In the genomic region with DNA sequence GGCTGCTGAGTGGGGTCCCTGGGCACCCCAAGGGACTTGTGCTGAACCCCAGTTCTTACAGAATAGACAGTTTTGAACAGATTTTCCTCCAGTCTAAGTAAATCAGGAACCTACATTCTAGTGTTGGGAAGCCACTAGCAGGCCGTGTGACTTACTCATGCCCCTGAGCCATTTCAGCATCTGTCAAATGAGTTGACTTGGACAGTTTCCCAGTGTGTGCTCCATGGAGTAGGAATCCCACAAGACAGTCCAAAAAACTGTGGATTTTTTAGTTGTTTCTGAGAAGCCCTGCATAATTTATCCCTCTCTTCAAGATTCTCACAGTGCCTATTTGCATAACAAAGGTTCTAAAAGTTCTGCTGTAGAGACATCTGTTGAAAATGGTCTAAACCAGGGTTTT, we compare ENCODE assay signal across 9 cellular contexts. TPM values are rescaled to one million over a fixed set of nuclear protein-coding genes. Genes with fewer than 3 reads are reported as not detected.
DNase-seq lines count a peak whose midpoint lies in the region; ATAC-seq and TF ChIP-seq lines count a peak whose summit lies in the region.
"Had no signal": no experiment of that assay in that cellular context is flagged by ENCODE, and none has a peak within 500 bp of the region (broad histone marks: within the 10 kb centered on the region; RNA-seq: fewer than 3 reads in every experiment).

No MANE protein-coding gene starts in this region.

- H3K9me1 ChIP-seq in IMR-90 (ENCODE audit: insufficient read depth, low read length) = peaks cover 8% of the 10 kb centered on the region; the same call in 1 of the 2 replicates

- H3K9me3 ChIP-seq in IMR-90 (ENCODE audit: control insufficient read depth, insufficient read depth, low read length) (no peaks in the 10 kb centered on the region), breast epithelium (no peaks in the 10 kb centered on the region), tibial nerve (no peaks in the 10 kb centered on the region)

- in situ Hi-C loops in IMR-90 (cut with MboI; ENCODE audit: low sequenced_read_pairs) = no loop called here

- no peak overlapping the region for H3K27ac ChIP-seq in IMR-90 (ENCODE audit: insufficient read depth, low read length)
- peak overlapping the region; percentile 74 to 76 for H3K27ac ChIP-seq in breast epithelium
- peak overlapping the region; percentile 15 for H3K27ac ChIP-seq in layer of hippocampus (ENCODE audit: low read depth, low read length)
- H3K27ac ChIP-seq in tibial nerve = peak overlapping the region; percentile 37 to 80 (median 68)
- H3K27ac ChIP-seq: WERI-Rb-1 had no signal

- H3K4me1 ChIP-seq in IMR-90 (ENCODE audit: control insufficient read depth, insufficient read depth, low read length) = peaks cover 6% of the 10 kb centered on the region; the same call in 1 of the 2 replicates
- H3K4me1 ChIP-seq in breast epithelium = peaks cover 0 to 16% of the 10 kb centered on the region in 2 donors
- H3K4me1 ChIP-seq in tibial nerve = peaks cover 0 to 31% (median 15%) of the 10 kb centered on the region in 4 donors

- H4K20me1 ChIP-seq in IMR-90 (ENCODE audit: insufficient read depth, low read length) = peaks cover 17% of the 10 kb centered on the region; the same call in 1 of the 2 replicates

- no peak overlapping the region for H2AK9ac ChIP-seq in IMR-90 (replicated peaks; ENCODE audit: low read depth, low read length, poor library complexity)

- no peak overlapping the region for H2BK20ac ChIP-seq in IMR-90 (ENCODE audit: low read depth, low read length)

- H3K23ac ChIP-seq in IMR-90 (ENCODE audit: low read depth, low read length) = no peak overlapping the region

- H3K36me3 ChIP-seq in IMR-90 (ENCODE audit: control insufficient read depth, insufficient read depth, low read length) = peaks cover 5% of the 10 kb centered on the region
- H3K36me3 ChIP-seq in breast epithelium = no peaks in the 10 kb centered on the region
- peaks cover 0 to 9% (median 0%) of the 10 kb centered on the region in 3 donors for H3K36me3 ChIP-seq in tibial nerve
- H3K36me3 ChIP-seq: WERI-Rb-1 had no signal

- no peak overlapping the region for H3K9ac ChIP-seq in IMR-90 (ENCODE audit: low read depth, low read length)

- no peak for TF ChIP-seq EP300 in tibial nerve (IDR thresholded peaks at IDR 0.05)

- no peak overlapping the region for H3K14ac ChIP-seq in IMR-90 (replicated peaks; ENCODE audit: low read depth, low read length)

- H3K4ac ChIP-seq in IMR-90 (ENCODE audit: low read depth, low read length) = no peak overlapping the region

- H3K4me2 ChIP-seq in IMR-90 (ENCODE audit: low read depth, low read length) = no peak overlapping the region

- no peak overlapping the region for H2BK5ac ChIP-seq in IMR-90 (ENCODE audit: low read depth, low read length, poor library complexity, severe bottlenecking)

- no peak for TF ChIP-seq RAD21 in IMR-90 (IDR thresholded peaks at IDR 0.05; ENCODE audit: low read length)

- H3K79me1 ChIP-seq in IMR-90 (ENCODE audit: low read depth in 1 of 2, low read length in 2 of 2) = no peaks in the 10 kb centered on the region

- no peak overlapping the region for H4K8ac ChIP-seq in IMR-90 (ENCODE audit: low read depth in 2 of 2, low read length in 2 of 2)

- no CpG with 5 or more reads among the region's 1 CpG for WGBS in IMR-90 (ENCODE audit: extremely low coverage in 2 of 2, insufficient read length in 1 of 2), 2 experiments
- 23 to 33% methylated on average over 1 of the region's 1 CpG for WGBS in tibial nerve, 2 donors

- H2AK5ac ChIP-seq in IMR-90 (ENCODE audit: low read depth, low read length) = no peak overlapping the region

- H3K18ac ChIP-seq in IMR-90 (ENCODE audit: low read depth, low read length) = no peak overlapping the region

- POLR2A ChIA-PET in IMR-90 (lab: Charles Lee; ENCODE audit: unreplicated experiment) = no interaction called here

- TF ChIP-seq CTCF in IMR-90 (conservative IDR thresholded peaks at IDR 0.05; ENCODE audit: low read depth, low read length) (no peak), breast epithelium (IDR thresholded peaks at IDR 0.05) (no peak), tibial nerve (IDR thresholded peaks at IDR 0.05) (no peak)

- BruUV-seq in IMR-90 (replicated peaks; lab: Mats Ljungman, UMichigan) = no TSS peak

- no peak overlapping the region for H2AFZ ChIP-seq in IMR-90 (replicated peaks; ENCODE audit: low read length, poor library complexity)

- H4K5ac ChIP-seq in IMR-90 (ENCODE audit: low read depth, low read length) = no peak overlapping the region

- intact Hi-C loops in IMR-90 (cut with micrococcal nuclease) (no loop called here), breast epithelium (cut with DNase I; ENCODE audit: low total_unique reads) (no loop called here)

- DNase-seq in IMR-90 (peak; percentile 92), breast epithelium (ENCODE audit: low spot score in 2 of 2) (no peak), tibial nerve (ENCODE audit: low spot score in 2 of 2) (peak in 1 of 2 donors; percentile 48), mucosa of gallbladder (ENCODE audit: low spot score) (no peak)
- DNase-seq: NCI-H1048, WERI-Rb-1 had no signal

- H3K56ac ChIP-seq in IMR-90 (ENCODE audit: extremely low read depth, insufficient read depth, low read length) = no peak overlapping the region

- dilution Hi-C loops in IMR-90 (cut with HindIII; ENCODE audit: low sequenced_read_pairs, unreplicated experiment) = no loop called here

- no peak overlapping the region for H2BK15ac ChIP-seq in IMR-90 (ENCODE audit: low read depth, low read length)

- TF ChIP-seq POLR2A in IMR-90 (IDR thresholded peaks at IDR 0.05; ENCODE audit: low read depth, low read length) (no peak), breast epithelium (IDR thresholded peaks at IDR 0.05) (no peak), tibial nerve (IDR thresholded peaks at IDR 0.05) (no peak)

- CTCF ChIA-PET in IMR-90 (lab: Yijun Ruan, JAX) = no interaction called here

- H3K27me3 ChIP-seq in IMR-90 (ENCODE audit: control insufficient read depth, insufficient read depth, low read length) = peaks cover 8% of the 10 kb centered on the region
- no peaks in the 10 kb centered on the region for H3K27me3 ChIP-seq in breast epithelium
- H3K27me3 ChIP-seq in layer of hippocampus (ENCODE audit: control insufficient read depth, insufficient read depth, low read length) = no peaks in the 10 kb centered on the region
- H3K27me3 ChIP-seq in tibial nerve = no peaks in the 10 kb centered on the region

- ATAC-seq in IMR-90 (ENCODE audit: low read depth) (peak; percentile 85), GM18868 (IDR thresholded peaks at IDR 0.05; ENCODE audit: unreplicated experiment) (no peak), GM18861 (IDR thresholded peaks at IDR 0.05; ENCODE audit: unreplicated experiment) (no peak)

- no peak overlapping the region for H2BK120ac ChIP-seq in IMR-90 (ENCODE audit: low read depth, low read length)

- no peak overlapping the region for H3K4me3 ChIP-seq in IMR-90 (ENCODE audit: insufficient read depth, low read depth, low read length)
- no peak overlapping the region for H3K4me3 ChIP-seq in breast epithelium
- H3K4me3 ChIP-seq in tibial nerve = no peak overlapping the region

- H4K91ac ChIP-seq in IMR-90 (ENCODE audit: insufficient read depth, low read depth, low read length) = no peak overlapping the region

TF ChIP-seq in IMR-90, 13 proteins besides CTCF, POLR2A, EP300 and RAD21 (continues in another document):
- no peak for TF ChIP-seq MAFK (IDR thresholded peaks at IDR 0.05; ENCODE audit: low read depth, low read length)
- TF ChIP-seq RCOR1 (IDR thresholded peaks at IDR 0.05; ENCODE audit: insufficient replicate concordance, low read length) = no peak
- TF ChIP-seq NFE2L2 (IDR thresholded peaks at IDR 0.05; ENCODE audit: low read depth, low read length) = no peak
- no peak; the same call in 1 of the 2 replicates for TF ChIP-seq CEBPB (IDR thresholded peaks at IDR 0.05; ENCODE audit: low read depth, low read length)
- TF ChIP-seq BHLHE40 (IDR thresholded peaks at IDR 0.05; ENCODE audit: low read depth, low read length) = no peak
- no peak for TF ChIP-seq MAZ (IDR thresholded peaks at IDR 0.05; ENCODE audit: borderline replicate concordance, low read depth, low read length)
- TF ChIP-seq USF2 (IDR thresholded peaks at IDR 0.05; ENCODE audit: low read depth, low read length) = no peak
- TF ChIP-seq FOS (IDR thresholded peaks at IDR 0.05; ENCODE audit: low read depth, low read length) = no peak
- TF ChIP-seq ELK1 (IDR thresholded peaks at IDR 0.05; ENCODE audit: borderline replicate concordance, low read depth, low read length) = no peak
- no peak for TF ChIP-seq CHD1 (IDR thresholded peaks at IDR 0.05; ENCODE audit: low read depth, low read length)
- TF ChIP-seq RFX5 (IDR thresholded peaks at IDR 0.05; ENCODE audit: low read depth, low read length) = no peak

RNA-seq across cellular contexts. Expression of gene GABRR2, which starts 2.1 kb away (rescaled TPM):
- total RNA-seq in IMR-90 (2012; rRNA removed) (under 0.01 TPM in 1 of 2 replicates, not detected in the other), breast epithelium (1 to 10 TPM in 2 of 3 donors, under 1 TPM in 1; 0.32 to 3.3 (median 2.3) TPM), tibial nerve (1 to 10 TPM in 1 of 4 donors, under 1 TPM in 1, not detected in 2; 0.84 to 3.6 TPM), mucosa of gallbladder (0.92 TPM)
- 0.24 and 0.26 TPM in 2 replicates for polyA plus RNA-seq in IMR-90 (2012; rRNA removed)
- 0.16 TPM in 1 of 2 replicates, not detected in the other for polyA plus RNA-seq in IMR-90 (2012; cell fraction: cytosol; rRNA removed)
- polyA plus RNA-seq in IMR-90 (2012; cell fraction: nucleus; rRNA removed; ENCODE audit: low replicate concordance) = 1.4 and 2.4 TPM in 2 replicates

RNA-seq across cellular contexts. Expression of gene UBE2J1, which starts 39.5 kb away (rescaled TPM):
- total RNA-seq in IMR-90 (2012; rRNA removed) (35.3 and 37.8 TPM in 2 replicates), breast epithelium (10 to 100 TPM; 23.4 to 40.1 (median 34.4) TPM), tibial nerve (10 to 100 TPM; 25.3 to 30.4 (median 26.7) TPM), mucosa of gallbladder (32.5 TPM)
- 19.8 and 20.9 TPM in 2 replicates for polyA plus RNA-seq in IMR-90 (2012; rRNA removed)
- polyA plus RNA-seq in IMR-90 (2012; cell fraction: cytosol; rRNA removed) = 7.4 and 9.8 TPM in 2 replicates
- polyA plus RNA-seq in IMR-90 (2012; cell fraction: nucleus; rRNA removed; ENCODE audit: low replicate concordance) = 3.3 and 14.2 TPM in 2 replicates
